Comparison of ENCODE assay signal across 1 cellular context in the genomic region with DNA sequence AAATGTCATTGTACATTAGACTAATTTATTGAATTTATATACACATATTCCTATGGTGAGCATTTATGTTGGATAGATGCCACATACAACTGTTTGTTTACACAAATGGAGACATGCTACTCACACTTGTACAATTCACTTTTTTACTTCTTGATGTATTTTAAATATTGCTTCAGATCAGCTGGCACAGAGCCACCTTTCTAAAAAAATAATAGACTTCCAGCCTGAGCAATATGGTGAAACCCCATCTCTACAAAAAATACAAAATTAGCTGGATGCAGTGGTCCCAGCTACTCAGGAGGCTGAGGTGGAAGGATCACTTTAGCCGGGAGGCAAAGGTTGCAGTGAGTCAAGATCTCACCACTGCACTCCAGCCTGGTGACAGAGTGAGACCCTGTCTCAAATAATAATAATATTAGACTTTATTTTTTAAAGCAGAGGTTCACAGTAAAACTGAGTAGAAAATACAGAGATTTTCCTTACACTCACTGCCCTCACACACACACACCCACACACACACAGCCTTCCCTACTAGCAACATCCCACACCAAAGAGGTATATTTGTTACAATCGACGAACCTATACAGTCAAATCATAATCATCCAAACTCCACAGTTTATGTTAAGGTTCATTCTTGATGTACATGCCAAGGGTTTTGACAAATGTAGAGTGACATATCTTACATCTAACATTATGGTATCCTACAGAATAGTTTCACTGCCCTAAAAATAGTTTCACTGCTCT.
TF ChIP-seq lines count a peak whose summit lies in the region.

No MANE protein-coding gene starts in this region.

TF ChIP-seq in IMR-90, 13 proteins besides CTCF, POLR2A, EP300 and RAD21:
- TF ChIP-seq, protein P1, sequence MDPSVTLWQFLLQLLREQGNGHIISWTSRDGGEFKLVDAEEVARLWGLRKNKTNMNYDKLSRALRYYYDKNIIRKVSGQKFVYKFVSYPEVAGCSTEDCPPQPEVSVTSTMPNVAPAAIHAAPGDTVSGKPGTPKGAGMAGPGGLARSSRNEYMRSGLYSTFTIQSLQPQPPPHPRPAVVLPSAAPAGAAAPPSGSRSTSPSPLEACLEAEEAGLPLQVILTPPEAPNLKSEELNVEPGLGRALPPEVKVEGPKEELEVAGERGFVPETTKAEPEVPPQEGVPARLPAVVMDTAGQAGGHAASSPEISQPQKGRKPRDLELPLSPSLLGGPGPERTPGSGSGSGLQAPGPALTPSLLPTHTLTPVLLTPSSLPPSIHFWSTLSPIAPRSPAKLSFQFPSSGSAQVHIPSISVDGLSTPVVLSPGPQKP (IDR thresholded peaks at IDR 0.05; ENCODE audit: borderline replicate concordance, low read depth, low read length), result no peak
- TF ChIP-seq SMC3 (IDR thresholded peaks at IDR 0.05; ENCODE audit: low read depth, low read length), result no peak
- TF ChIP-seq RFX5 (IDR thresholded peaks at IDR 0.05; ENCODE audit: low read depth, low read length), result no peak
- no peak for TF ChIP-seq NFE2L2 (IDR thresholded peaks at IDR 0.05; ENCODE audit: low read depth, low read length)
- TF ChIP-seq, protein P2, sequence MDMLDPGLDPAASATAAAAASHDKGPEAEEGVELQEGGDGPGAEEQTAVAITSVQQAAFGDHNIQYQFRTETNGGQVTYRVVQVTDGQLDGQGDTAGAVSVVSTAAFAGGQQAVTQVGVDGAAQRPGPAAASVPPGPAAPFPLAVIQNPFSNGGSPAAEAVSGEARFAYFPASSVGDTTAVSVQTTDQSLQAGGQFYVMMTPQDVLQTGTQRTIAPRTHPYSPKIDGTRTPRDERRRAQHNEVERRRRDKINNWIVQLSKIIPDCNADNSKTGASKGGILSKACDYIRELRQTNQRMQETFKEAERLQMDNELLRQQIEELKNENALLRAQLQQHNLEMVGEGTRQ (IDR thresholded peaks at IDR 0.05; ENCODE audit: low read depth, low read length), result no peak
- no peak for TF ChIP-seq CEBPB (IDR thresholded peaks at IDR 0.05; ENCODE audit: low read depth, low read length)
- TF ChIP-seq MAZ (IDR thresholded peaks at IDR 0.05; ENCODE audit: borderline replicate concordance, low read depth, low read length), result no peak
- TF ChIP-seq FOS (IDR thresholded peaks at IDR 0.05; ENCODE audit: low read depth, low read length), result no peak
- TF ChIP-seq CHD1 (IDR thresholded peaks at IDR 0.05; ENCODE audit: low read depth, low read length), result no peak
- TF ChIP-seq MAFK (IDR thresholded peaks at IDR 0.05; ENCODE audit: low read depth, low read length), result no peak
- TF ChIP-seq BHLHE40 (IDR thresholded peaks at IDR 0.05; ENCODE audit: low read depth, low read length), result no peak
- TF ChIP-seq RCOR1 (IDR thresholded peaks at IDR 0.05; ENCODE audit: insufficient replicate concordance, low read length), result no peak
- no peak for TF ChIP-seq MXI1 (IDR thresholded peaks at IDR 0.05; ENCODE audit: borderline replicate concordance, low read depth, low read length)
